Comparison of ENCODE assay signal across 8 cellular contexts in genomic region chr10:25015927-25016348, GRCh38.
DNase-seq lines count a peak whose midpoint lies in the region; ATAC-seq lines count a peak whose summit lies in the region.

ENKUR (minus strand) TSS chr10:25016158; CDS start chr10:25015936, 222 bp downstream.

- no peaks in the 10 kb centered on the region for H3K36me3 ChIP-seq in SK-N-MC (ENCODE audit: insufficient read depth, low read length)

- peak within 1 kb of the TSS; percentile 77 for H3K9ac ChIP-seq in SK-N-MC (ENCODE audit: insufficient read length)

- no peaks in the 10 kb centered on the region for H3K27me3 Mint-ChIP-seq in activated naive CD4-positive, alpha-beta T cell treated with anti-CD3 and anti-CD28 coated beads, Interleukin-2, amount 50 U/mL, for 24 hours

- peak; percentile 85 for DNase-seq in GM04504 (ENCODE audit: low read depth)
- peak; percentile 85 for DNase-seq in NCI-H1092 (lab: John Stamatoyannopoulos, UW)
- no peak for DNase-seq in SK-N-MC (ENCODE audit: low read depth, low spot score)
- DNase-seq in glomerular visceral epithelial cell (ENCODE audit: extremely low spot score) = peak; percentile 92
- peak; percentile 54 to 96 (median 87) for DNase-seq in nucleus accumbens (lab: John Stamatoyannopoulos, UW)
- DNase-seq in superior temporal gyrus (ENCODE audit: extremely low spot score) = peak; percentile 94

- H3K27ac ChIP-seq in SK-N-MC = peak within 1 kb of the TSS; percentile 89

- no peaks in the 10 kb centered on the region for H3K9me3 ChIP-seq in SK-N-MC (ENCODE audit: low read depth, low read length)

- H3K4me1 Mint-ChIP-seq in activated naive CD4-positive, alpha-beta T cell treated with anti-CD3 and anti-CD28 coated beads, Interleukin-2, amount 50 U/mL, for 24 hours = peaks cover 34% of the 10 kb centered on the region

- no peaks in the 10 kb centered on the region for H3K36me3 Mint-ChIP-seq in activated naive CD4-positive, alpha-beta T cell treated with anti-CD3 and anti-CD28 coated beads, Interleukin-2, amount 50 U/mL, for 24 hours

- no peaks in the 10 kb centered on the region for H3K9me3 Mint-ChIP-seq in activated naive CD4-positive, alpha-beta T cell treated with anti-CD3 and anti-CD28 coated beads, Interleukin-2, amount 50 U/mL, for 24 hours

- ATAC-seq in HG02623 (IDR thresholded peaks at IDR 0.05; ENCODE audit: unreplicated experiment) = peak; percentile 59

- H3K27ac Mint-ChIP-seq in activated naive CD4-positive, alpha-beta T cell treated with anti-CD3 and anti-CD28 coated beads, Interleukin-2, amount 50 U/mL, for 24 hours = peak within 1 kb of the TSS; percentile 95

- peak within 1 kb of the TSS; percentile 82 for H3K4me3 ChIP-seq in SK-N-MC

- H3K4me3 Mint-ChIP-seq in activated naive CD4-positive, alpha-beta T cell treated with anti-CD3 and anti-CD28 coated beads, Interleukin-2, amount 50 U/mL, for 24 hours = peak within 1 kb of the TSS; percentile 93
